ENCODE assay signal across 19 cellular contexts in genomic region chr15:39922450-39923092, GRCh38. TPM values are rescaled to one million over a fixed set of nuclear protein-coding genes. Genes with fewer than 3 reads are reported as not detected.
DNase-seq lines count a peak whose midpoint lies in the region; ATAC-seq and TF ChIP-seq lines count a peak whose summit lies in the region.
"Had no signal": no experiment of that assay in that cellular context is flagged by ENCODE, and none has a peak within 500 bp of the region (broad histone marks: within the 10 kb centered on the region; RNA-seq: fewer than 3 reads in every experiment).

No MANE protein-coding gene starts in this region.

- H3K4me3 Mint-ChIP-seq in activated T-cell treated with anti-CD3 and anti-CD28 coated beads, Interleukin-2, amount 50 U/mL, for 4 hours = no peak overlapping the region
- H3K4me3 Mint-ChIP-seq: T-helper 1 cell treated with Interleukin-12 subunit alpha and Interleukin-12 subunit beta and Interleukin-4 antibody, amounts not matched to agents 30 μg/mL and 1 μg/mL, for 36 hours had no signal

- H3K27me3 ChIP-seq in BLaER1 (no peaks in the 10 kb centered on the region), MG63 (no peaks in the 10 kb centered on the region), neuronal stem cell (ENCODE audit: control insufficient read depth in 3 of 3, insufficient read depth in 3 of 3, low read depth in 1 of 3, low read length in 3 of 3) (peaks cover 0 to 70% (median 0%) of the 10 kb centered on the region in 3 experiments)
- H3K27me3 ChIP-seq: foreskin keratinocyte, ovary, Peyer's patch had no signal

- H2BK120ac ChIP-seq in neuronal stem cell (ENCODE audit: low read depth, low read length) = no peak overlapping the region

- H3K4me3 ChIP-seq in BLaER1 (peak overlapping the region; percentile 49), MG63 (no peak overlapping the region), astrocyte of the cerebellum (ENCODE audit: low read depth, low read length) (no peak overlapping the region), neuronal stem cell (ENCODE audit: low read length in 2 of 2) (no peak overlapping the region)
- H3K4me3 ChIP-seq: breast epithelium, lung, ovary, Peyer's patch had no signal

- H4K91ac ChIP-seq in neuronal stem cell (ENCODE audit: low read depth, low read length, poor library complexity) = no peak overlapping the region

- TF ChIP-seq CTCF in astrocyte of the cerebellum (IDR thresholded peaks at IDR 0.05; ENCODE audit: low read depth, low read length, missing control alignments) = no peak

- H3K4me2 ChIP-seq in BLaER1 (peak overlapping the region; percentile 82), neuronal stem cell (ENCODE audit: insufficient read depth, low read length, poor library complexity, severe bottlenecking) (no peak overlapping the region)

- H4K20me1 ChIP-seq in BLaER1 = peaks cover 15% of the 10 kb centered on the region

- H3K27me3 Mint-ChIP-seq in activated T-cell treated with anti-CD3 and anti-CD28 coated beads, Interleukin-2, amount 50 U/mL, for 4 hours (ENCODE audit: low read depth) = peaks cover 11% of the 10 kb centered on the region

- H3K4me1 ChIP-seq in BLaER1 = peaks cover 50% of the 10 kb centered on the region
- peaks cover 0 to 3% of the 10 kb centered on the region in 2 donors for H3K4me1 ChIP-seq in neuronal stem cell (ENCODE audit: control insufficient read depth in 2 of 2, insufficient read depth in 1 of 2, low read depth in 1 of 2, low read length in 2 of 2)
- H3K4me1 ChIP-seq: breast epithelium had no signal

- no peak overlapping the region for H3K18ac ChIP-seq in neuronal stem cell (ENCODE audit: low read length)

- DNase-seq in MG63 = peak; percentile 9
- peak; percentile 70 for DNase-seq in astrocyte of the cerebellum (ENCODE audit: low read depth)
- DNase-seq in neuronal stem cell (ENCODE audit: low spot score) = no peak
- no peak for DNase-seq in activated T-cell treated with anti-CD3 and anti-CD28 coated beads, Interleukin-2, amount 50 U/mL, for 4 hours
- no peak for DNase-seq in nucleus accumbens (lab: John Stamatoyannopoulos, UW)
- DNase-seq: activated naive CD4-positive, alpha-beta T cell treated with anti-CD3 and anti-CD28 coated beads, Interleukin-2, amount 50 U/mL, for 16 hours; DND-41; effector memory CD4-positive, alpha-beta T cell; foreskin keratinocyte; NCI-H2107; ovary; Peyer's patch had no signal

- no CpG with 5 or more reads among the region's 4 CpGs for WGBS in neuronal stem cell (ENCODE audit: extremely low coverage in 2 of 2, insufficient read length in 2 of 2, insufficient replicate concordance in 1 of 2), 2 donors

- H3K36me3 Mint-ChIP-seq in activated T-cell treated with anti-CD3 and anti-CD28 coated beads, Interleukin-2, amount 50 U/mL, for 4 hours (ENCODE audit: insufficient read depth) = no peaks in the 10 kb centered on the region

- H3K9ac ChIP-seq in BLaER1 = peak overlapping the region; percentile 96
- no peak overlapping the region for H3K9ac ChIP-seq in neuronal stem cell (ENCODE audit: low read depth, low read length, poor library complexity)

- ATAC-seq in GM21360 (IDR thresholded peaks at IDR 0.05; ENCODE audit: unreplicated experiment) (no peak), GM19395 (IDR thresholded peaks at IDR 0.05; ENCODE audit: unreplicated experiment) (no peak)
- ATAC-seq in activated T-cell treated with anti-CD3 and anti-CD28 coated beads, Interleukin-2, amount 50 U/mL, for 4 hours = no peak
- ATAC-seq: foreskin keratinocyte had no signal

- H4K8ac ChIP-seq in neuronal stem cell (ENCODE audit: low read depth, low read length) = no peak overlapping the region

- in situ Hi-C loops in astrocyte of the cerebellum (cut with HindIII; ENCODE audit: low sequenced_read_pairs) = no loop called here

- no peak overlapping the region for H3K23ac ChIP-seq in neuronal stem cell (ENCODE audit: low read depth, low read length, poor library complexity)

- H2AK5ac ChIP-seq in neuronal stem cell (ENCODE audit: low read depth, low read length) = no peak overlapping the region

- no peak overlapping the region for H2BK5ac ChIP-seq in neuronal stem cell (ENCODE audit: low read length)

- H3K14ac ChIP-seq in neuronal stem cell (ENCODE audit: low read length) = no peak overlapping the region

- no peak overlapping the region for H3K4ac ChIP-seq in neuronal stem cell (ENCODE audit: low read length)

- peaks cover 5% of the 10 kb centered on the region for H3K79me1 ChIP-seq in neuronal stem cell (ENCODE audit: low read depth, low read length)

- no peaks in the 10 kb centered on the region for H3K9me3 Mint-ChIP-seq in activated T-cell treated with anti-CD3 and anti-CD28 coated beads, Interleukin-2, amount 50 U/mL, for 4 hours

- H3K27ac ChIP-seq in BLaER1 (peak overlapping the region; percentile 96), neuronal stem cell (replicated peaks; ENCODE audit: low read length) (no peak overlapping the region)
- H3K27ac ChIP-seq: breast epithelium, foreskin keratinocyte, HL-60, ovary, Peyer's patch had no signal

- H2BK12ac ChIP-seq in neuronal stem cell (ENCODE audit: low read length) = no peak overlapping the region

- no peak overlapping the region for H2BK15ac ChIP-seq in neuronal stem cell (ENCODE audit: low read length)

- H3K36me3 ChIP-seq in BLaER1 (no peaks in the 10 kb centered on the region), MG63 (0 out of 2 replicates have a peak, but pooled peaks cover 2% of the 10 kb centered on the region), neuronal stem cell (replicated peaks in 1 of 2; ENCODE audit: control insufficient read depth in 2 of 2, insufficient read depth in 2 of 2, low read length in 2 of 2) (no peaks in the 10 kb centered on the region)
- H3K36me3 ChIP-seq: breast epithelium, ovary, Peyer's patch had no signal

- H3K4me1 Mint-ChIP-seq in activated T-cell treated with anti-CD3 and anti-CD28 coated beads, Interleukin-2, amount 50 U/mL, for 4 hours (ENCODE audit: low read depth) = peaks cover 21% of the 10 kb centered on the region

- H3K9me3 ChIP-seq in BLaER1 (no peaks in the 10 kb centered on the region), MG63 (no peaks in the 10 kb centered on the region), neuronal stem cell (replicated peaks in 1 of 2; ENCODE audit: control insufficient read depth in 2 of 2, insufficient read depth in 1 of 2, low read depth in 1 of 2, low read length in 2 of 2) (peaks cover 0 to 18% of the 10 kb centered on the region in 2 donors)
- H3K9me3 ChIP-seq: breast epithelium, ovary, Peyer's patch had no signal

- peak overlapping the region; percentile 5 for H2AFZ ChIP-seq in neuronal stem cell (ENCODE audit: low read length)

RNA-seq across cellular contexts. Expression of gene GPR176, which starts 2.5 kb away (rescaled TPM):
- total RNA-seq in MG63 (2014; rRNA removed; shearing (Covaris generic); ENCODE audit: low replicate concordance) = 58.3 and 59.6 TPM in 2 replicates
- 10.5 TPM for polyA plus RNA-seq in neuronal stem cell (2013, experiment 1 of 2)
- 10.3 TPM for polyA plus RNA-seq in neuronal stem cell (2013, experiment 2 of 2)
- total RNA-seq in activated T-cell treated with anti-CD3 and anti-CD28 coated beads, Interleukin-2, amount 50 U/mL, for 4 hours = under 1 TPM; 0.13 to 0.19 (median 0.13) TPM

RNA-seq across cellular contexts. Expression of gene EIF2AK4, which starts 11.3 kb away (rescaled TPM):
- total RNA-seq in MG63 (2014; rRNA removed; shearing (Covaris generic); ENCODE audit: low replicate concordance) = 61.7 and 69.2 TPM in 2 replicates
- 54.5 TPM for polyA plus RNA-seq in neuronal stem cell (2013, experiment 1 of 2)
- 58.6 TPM for polyA plus RNA-seq in neuronal stem cell (2013, experiment 2 of 2)
- total RNA-seq in activated T-cell treated with anti-CD3 and anti-CD28 coated beads, Interleukin-2, amount 50 U/mL, for 4 hours = 10 to 100 TPM; 17.6 to 20.9 (median 19.5) TPM

Comparison
In these comparisons a context has a peak if more than half of its experiments do, and no peak if none do; other contexts are left out.
1. DNase-seq: peak in MG63 (single experiment) and astrocyte of the cerebellum (single experiment); none in neuronal stem cell (single experiment), activated T-cell treated with anti-CD3 and anti-CD28 coated beads, Interleukin-2, amount 50 U/mL, for 4 hours (single experiment) and nucleus accumbens (0 of 56).
2. RNA of gene GPR176, which starts 2.5 kb away (total RNA-seq): 58.3 to 59.6 TPM in MG63; 0.13 to 0.19 TPM in activated T-cell treated with anti-CD3 and anti-CD28 coated beads, Interleukin-2, amount 50 U/mL, for 4 hours; every median in the first group is over 10 times any median in the second.